Comparison of ENCODE assay signal across 14 cellular contexts in genomic region chr3:15803913-15804312, GRCh38.
"Had no signal": no experiment of that assay in that cellular context is flagged by ENCODE, and none has a peak within 500 bp of the region (broad histone marks: within the 10 kb centered on the region; RNA-seq: fewer than 3 reads in every experiment).

No MANE protein-coding gene starts in this region.

- ATAC-seq: left cardiac atrium, WTC11 had no signal

- H3K27me3 ChIP-seq: right lobe of liver, spleen had no signal

- H3K36me3 ChIP-seq: right lobe of liver, spleen had no signal

- H3K27ac Mint-ChIP-seq: activated naive CD4-positive, alpha-beta T cell treated with anti-CD3 and anti-CD28 coated beads, Interleukin-2, amount 10 ng/mL, durations not matched to agents 7 days and 5 days; endodermal cell; WTC11 had no signal

- H3K27ac ChIP-seq: psoas muscle, right lobe of liver, spleen had no signal

- H3K27me3 Mint-ChIP-seq: activated naive CD4-positive, alpha-beta T cell treated with anti-CD3 and anti-CD28 coated beads, Interleukin-2, amount 10 ng/mL, durations not matched to agents 7 days and 5 days had no signal

- H3K9me3 Mint-ChIP-seq: activated naive CD4-positive, alpha-beta T cell treated with anti-CD3 and anti-CD28 coated beads, Interleukin-2, amount 10 ng/mL, durations not matched to agents 7 days and 5 days; endodermal cell; WTC11 had no signal

- H3K4me3 Mint-ChIP-seq: activated naive CD4-positive, alpha-beta T cell treated with anti-CD3 and anti-CD28 coated beads, Interleukin-2, amount 10 ng/mL, durations not matched to agents 7 days and 5 days; endodermal cell; WTC11 had no signal

- H3K9me3 ChIP-seq: psoas muscle, right lobe of liver, spleen had no signal

- H3K4me3 ChIP-seq: lung, psoas muscle, right lobe of liver, spleen had no signal

- DNase-seq: activated CD4-positive, alpha-beta T cell treated with anti-CD3 and anti-CD28 coated beads for 48 hours; endodermal cell; head of caudate nucleus; left cardiac atrium; midbrain; psoas muscle; right lobe of liver; spleen had no signal

- FAIRE-seq: astrocyte, frontal cortex, TTC549 had no signal

- H3K36me3 Mint-ChIP-seq: WTC11 had no signal
